In the genomic region with DNA sequence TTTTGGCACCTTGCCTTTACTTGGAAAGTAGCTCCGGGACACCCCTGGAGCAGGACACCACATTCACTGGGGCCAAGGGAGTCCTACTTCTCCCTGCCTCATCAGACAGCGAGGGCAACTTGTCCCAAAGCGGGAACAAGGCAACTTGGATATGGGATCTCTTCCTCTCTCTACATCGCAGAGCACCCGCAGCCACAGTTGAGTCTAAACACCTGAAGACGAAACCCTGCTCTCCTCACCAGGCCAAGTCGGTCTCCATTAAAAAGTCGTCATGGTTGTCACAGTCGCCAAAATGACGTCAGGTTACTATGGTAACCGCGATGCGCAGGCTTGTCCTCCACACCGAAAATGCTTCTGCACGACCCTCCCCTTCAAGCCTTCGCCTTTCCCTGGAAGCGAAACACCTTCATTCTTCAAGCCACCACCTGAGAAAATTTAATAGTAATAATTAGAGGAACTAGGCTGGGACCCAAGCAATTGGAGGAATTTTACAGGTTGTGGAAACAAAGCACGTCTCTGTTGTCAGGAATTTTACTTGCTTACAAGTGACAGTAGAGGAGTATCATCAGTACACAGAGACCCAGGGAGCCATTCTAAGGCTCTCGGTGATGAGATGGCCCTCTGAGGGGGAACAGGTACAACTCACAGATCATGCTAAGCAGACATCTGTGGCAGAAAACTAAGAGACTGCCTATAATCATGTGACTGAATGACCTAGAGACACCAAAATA, we compare ENCODE assay signal across 8 cellular contexts. TPM values are rescaled to one million over a fixed set of nuclear protein-coding genes. Genes with fewer than 3 reads are reported as not detected.
A peak's percentile ranks its signal among the peaks of the same experiment; 100 is the strongest.
DNase-seq lines count a peak whose midpoint lies in the region; ATAC-seq and TF ChIP-seq lines count a peak whose summit lies in the region.

No MANE protein-coding gene starts in this region.

- DNase-seq in NCI-H2227 treated with DMSO at 0.1 percent for 48 hours (lab: John Stamatoyannopoulos, UW) = peak; percentile 86
- peak; percentile 52 for DNase-seq in activated T-helper 2 cell treated with anti-CD3 and anti-CD28 coated beads, Interferon-gamma antibody, Interleukin-2, Interleukin-4, amounts not matched to agents 10 μg/mL and 5 μg/mL and 100 μg/mL, durations not matched to agents 14 hours and 24 hours and 36 hours (ENCODE audit: low spot score)
- DNase-seq in glomerular endothelial cell (ENCODE audit: extremely low read depth, low read depth, low spot score) = peak; percentile 33
- peak; percentile 27 for DNase-seq in progenitor cell of endocrine pancreas (ENCODE audit: low spot score, unreplicated experiment)
- DNase-seq in KG1 (lab: John Stamatoyannopoulos, UW) = no peak

- H3K27ac ChIP-seq in urinary bladder (ENCODE audit: low read depth) = no peak overlapping the region

- no peak for TF ChIP-seq CTCF in progenitor cell of endocrine pancreas (IDR thresholded peaks at IDR 0.05; ENCODE audit: unreplicated experiment)

- H3K36me3 Mint-ChIP-seq in activated T-helper 2 cell treated with anti-CD3 and anti-CD28 coated beads, Interferon-gamma antibody, Interleukin-2, Interleukin-4, amounts not matched to agents 10 μg/mL and 5 μg/mL and 100 μg/mL, durations not matched to agents 14 hours and 24 hours and 36 hours (ENCODE audit: low read depth) = no peaks in the 10 kb centered on the region
- no peaks in the 10 kb centered on the region for H3K36me3 Mint-ChIP-seq in progenitor cell of endocrine pancreas (ENCODE audit: insufficient read depth)

- intact Hi-C loops in activated T-helper 2 cell treated with anti-CD3 and anti-CD28 coated beads, Interferon-gamma antibody, Interleukin-2, Interleukin-4, amounts not matched to agents 10 μg/mL and 5 μg/mL and 100 μg/mL, durations not matched to agents 14 hours and 24 hours and 36 hours (cut with micrococcal nuclease) = no loop called here

- H3K27me3 Mint-ChIP-seq in activated T-helper 2 cell treated with anti-CD3 and anti-CD28 coated beads, Interferon-gamma antibody, Interleukin-2, Interleukin-4, amounts not matched to agents 10 μg/mL and 5 μg/mL and 100 μg/mL, durations not matched to agents 14 hours and 24 hours and 36 hours (ENCODE audit: low read depth) = peaks cover 6% of the 10 kb centered on the region
- H3K27me3 Mint-ChIP-seq in progenitor cell of endocrine pancreas = no peaks in the 10 kb centered on the region

- peak overlapping the region; percentile 23 for H3K4me3 ChIP-seq in urinary bladder (ENCODE audit: low read depth, low read length)

- peak overlapping the region; percentile 87 for H3K27ac Mint-ChIP-seq in activated T-helper 2 cell treated with anti-CD3 and anti-CD28 coated beads, Interferon-gamma antibody, Interleukin-2, Interleukin-4, amounts not matched to agents 10 μg/mL and 5 μg/mL and 100 μg/mL, durations not matched to agents 14 hours and 24 hours and 36 hours
- H3K27ac Mint-ChIP-seq in progenitor cell of endocrine pancreas = peak overlapping the region; percentile 91

- no peaks in the 10 kb centered on the region for H3K4me1 ChIP-seq in urinary bladder (ENCODE audit: insufficient read depth)

- WGBS in urinary bladder = 9% methylated on average over 19 of the region's 19 CpGs

- no peaks in the 10 kb centered on the region for H3K9me3 Mint-ChIP-seq in activated T-helper 2 cell treated with anti-CD3 and anti-CD28 coated beads, Interferon-gamma antibody, Interleukin-2, Interleukin-4, amounts not matched to agents 10 μg/mL and 5 μg/mL and 100 μg/mL, durations not matched to agents 14 hours and 24 hours and 36 hours
- no peaks in the 10 kb centered on the region for H3K9me3 Mint-ChIP-seq in progenitor cell of endocrine pancreas (ENCODE audit: low read depth)

- peak; percentile 98 for ATAC-seq in GM18498 (IDR thresholded peaks at IDR 0.05; ENCODE audit: unreplicated experiment)
- peak; percentile 98 for ATAC-seq in HG02588 (IDR thresholded peaks at IDR 0.05; ENCODE audit: unreplicated experiment)

- H3K36me3 ChIP-seq in urinary bladder (ENCODE audit: insufficient read depth) = no peaks in the 10 kb centered on the region

- peak overlapping the region; percentile 89 for H3K4me3 Mint-ChIP-seq in activated T-helper 2 cell treated with anti-CD3 and anti-CD28 coated beads, Interferon-gamma antibody, Interleukin-2, Interleukin-4, amounts not matched to agents 10 μg/mL and 5 μg/mL and 100 μg/mL, durations not matched to agents 14 hours and 24 hours and 36 hours (ENCODE audit: low read depth)
- peak overlapping the region; percentile 88 for H3K4me3 Mint-ChIP-seq in progenitor cell of endocrine pancreas (ENCODE audit: low read depth)

- peaks cover 5% of the 10 kb centered on the region for H3K4me1 Mint-ChIP-seq in activated T-helper 2 cell treated with anti-CD3 and anti-CD28 coated beads, Interferon-gamma antibody, Interleukin-2, Interleukin-4, amounts not matched to agents 10 μg/mL and 5 μg/mL and 100 μg/mL, durations not matched to agents 14 hours and 24 hours and 36 hours (ENCODE audit: low read depth)
- peaks cover 7% of the 10 kb centered on the region for H3K4me1 Mint-ChIP-seq in progenitor cell of endocrine pancreas (ENCODE audit: low read depth)

RNA-seq across cellular contexts. Expression of a gene that starts 30.5 kb away (rescaled TPM):
- 6.1 TPM in 2 replicates for total RNA-seq in activated T-helper 2 cell treated with anti-CD3 and anti-CD28 coated beads, Interferon-gamma antibody, Interleukin-2, Interleukin-4, amounts not matched to agents 10 μg/mL and 5 μg/mL and 100 μg/mL, durations not matched to agents 14 hours and 24 hours and 36 hours
- total RNA-seq in glomerular endothelial cell (54.8 and 62.0 TPM in 2 replicates), progenitor cell of endocrine pancreas (67.4 and 72.3 TPM in 2 replicates), urinary bladder (42.0 TPM)
- 620 TPM for polyA plus RNA-seq in urinary bladder

RNA-seq across cellular contexts. Expression of a gene that starts 35.6 kb away (rescaled TPM):
- total RNA-seq in activated T-helper 2 cell treated with anti-CD3 and anti-CD28 coated beads, Interferon-gamma antibody, Interleukin-2, Interleukin-4, amounts not matched to agents 10 μg/mL and 5 μg/mL and 100 μg/mL, durations not matched to agents 14 hours and 24 hours and 36 hours = not detected in 2 replicates
- total RNA-seq in glomerular endothelial cell = 0.12 TPM in 1 of 2 replicates, not detected in the other
- 0.89 and 0.98 TPM in 2 replicates for total RNA-seq in progenitor cell of endocrine pancreas
- 1.7 TPM for total RNA-seq in urinary bladder
- 1.4 TPM for polyA plus RNA-seq in urinary bladder

RNA-seq across cellular contexts. Expression of a gene that starts 52.9 kb away (rescaled TPM):
- total RNA-seq in activated T-helper 2 cell treated with anti-CD3 and anti-CD28 coated beads, Interferon-gamma antibody, Interleukin-2, Interleukin-4, amounts not matched to agents 10 μg/mL and 5 μg/mL and 100 μg/mL, durations not matched to agents 14 hours and 24 hours and 36 hours = 0.78 and 0.87 TPM in 2 replicates
- 17.3 and 19.0 TPM in 2 replicates for total RNA-seq in glomerular endothelial cell
- 14.4 and 15.1 TPM in 2 replicates for total RNA-seq in progenitor cell of endocrine pancreas
- total RNA-seq in urinary bladder = 8.8 TPM
- 153 TPM for polyA plus RNA-seq in urinary bladder
